ENCODE assay signal across 23 cellular contexts in the genomic region with DNA sequence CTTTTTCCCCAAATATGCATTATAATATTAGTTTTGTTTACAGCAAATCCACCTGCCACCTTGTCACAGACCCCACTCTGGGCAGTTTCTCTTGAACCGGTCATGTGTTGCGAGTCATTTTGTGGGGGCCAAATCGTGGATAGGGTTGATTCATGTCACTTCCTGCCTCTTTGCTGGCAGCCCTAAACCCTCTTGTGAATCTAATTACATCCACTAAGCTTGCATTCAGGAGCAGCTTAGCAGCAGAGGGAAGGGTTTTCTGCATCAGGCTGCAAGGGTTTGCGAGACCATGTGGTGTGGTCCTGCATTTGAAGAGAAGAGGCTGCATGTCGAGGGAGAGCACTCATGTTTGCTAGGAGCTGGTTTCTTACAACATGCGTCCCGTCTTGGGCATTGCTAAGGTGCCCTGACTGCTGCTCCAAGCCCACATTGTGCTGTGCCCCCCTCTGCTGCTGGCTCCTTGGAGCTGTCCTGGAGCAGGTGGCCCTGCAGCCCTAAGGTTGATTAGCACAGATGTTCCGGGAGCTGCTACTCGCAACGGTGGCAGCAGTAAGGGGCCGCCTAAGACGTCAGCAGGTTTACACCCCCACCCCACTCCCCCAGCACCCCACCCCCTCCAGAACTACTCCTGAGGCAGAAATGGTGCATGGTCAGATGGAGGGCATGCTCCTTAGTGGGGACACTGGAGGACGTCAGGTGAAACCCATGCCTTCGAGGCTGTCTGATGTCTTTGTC.
DNase-seq lines count a peak whose midpoint lies in the region; ATAC-seq, FAIRE-seq and TF ChIP-seq lines count a peak whose summit lies in the region.
"Had no signal": no experiment of that assay in that cellular context is flagged by ENCODE, and none has a peak within 500 bp of the region (broad histone marks: within the 10 kb centered on the region; RNA-seq: fewer than 3 reads in every experiment).

No MANE protein-coding gene starts in this region.

- H4K5ac ChIP-seq in IMR-90 (ENCODE audit: low read depth, low read length), result no peak overlapping the region

- H3K9me1 ChIP-seq in IMR-90 (ENCODE audit: insufficient read depth, low read length) (no peaks in the 10 kb centered on the region), endothelial cell of umbilical vein (replicated peaks; ENCODE audit: control insufficient read depth, extremely low read depth, insufficient read depth, low read length) (no peaks in the 10 kb centered on the region)

- H3K4ac ChIP-seq in IMR-90 (ENCODE audit: low read depth, low read length), result no peak overlapping the region

- H2BK15ac ChIP-seq in IMR-90 (ENCODE audit: low read depth, low read length), result no peak overlapping the region

- no peak for DNase-seq in D721Med (ENCODE audit: insufficient read length, low spot score)
- peak; percentile 65 for DNase-seq in IMR-90
- peak; percentile 21 for DNase-seq in NCI-H2227 treated with DMSO at 0.1 percent for 48 hours (lab: John Stamatoyannopoulos, UW)
- peak; percentile 24 for DNase-seq in endothelial cell of umbilical vein (ENCODE audit: low read depth, low spot score)
- DNase-seq in stimulated activated CD4-positive, alpha-beta T cell treated with anti-CD3 and anti-CD28 coated beads, Interleukin-1b, Interleukin-23, amount 100 ng/mL, for 48 hours, result no peak
- DNase-seq in SIG-M5 treated with dmso at 0.1 percent for 504 hours (lab: John Stamatoyannopoulos, UW; ENCODE audit: unreplicated experiment), result no peak
- no peak for DNase-seq in GM19239 (ENCODE audit: insufficient read length, low spot score)
- DNase-seq in activated T-cell treated with anti-CD3 and anti-CD28 coated beads, Interleukin-2, amount 50 U/mL, for 48 hours, result no peak
- DNase-seq: activated CD4-positive, alpha-beta T cell treated with anti-CD3 and anti-CD28 coated beads for 36 hours; activated naive CD8-positive, alpha-beta T cell treated with anti-CD3 and anti-CD28 coated beads, Interleukin-2, amount 50 U/mL, for 24 hours; CD8-positive, alpha-beta memory T cell; effector memory CD8-positive, alpha-beta T cell; heart right ventricle; Karpas-422; mesenchymal stem cell; NCI-H187; nephron progenitor cell; psoas muscle; T1000 had no signal

- no peak overlapping the region for H2AK5ac ChIP-seq in IMR-90 (ENCODE audit: low read depth, low read length)

- peaks cover 4% of the 10 kb centered on the region; the same call in 1 of the 2 replicates for H3K4me1 ChIP-seq in IMR-90 (ENCODE audit: control insufficient read depth, insufficient read depth, low read length)
- peaks cover 24% of the 10 kb centered on the region for H3K4me1 ChIP-seq in endothelial cell of umbilical vein (ENCODE audit: control insufficient read depth, extremely low read depth, insufficient read depth, low read length)
- H3K4me1 ChIP-seq: psoas muscle had no signal

- TF ChIP-seq CTCF in D721Med (IDR thresholded peaks at IDR 0.05; ENCODE audit: insufficient read depth, missing control alignments) (no peak), IMR-90 (conservative IDR thresholded peaks at IDR 0.05; ENCODE audit: low read depth, low read length) (no peak), endothelial cell of umbilical vein (IDR thresholded peaks at IDR 0.05; ENCODE audit: extremely low read depth in 1 of 2, insufficient read depth in 1 of 2, low read depth in 1 of 2, low read length in 2 of 2) (no peak)

- CTCF ChIA-PET in IMR-90 (lab: Yijun Ruan, JAX), result no interaction called here
- CTCF ChIA-PET in endothelial cell of umbilical vein (lab: Charles Lee), result interaction anchor here (1.1 kb wide), 1 partner anchor 241 kb away, joined by 3 read pairs; no protein-coding TSS in a partner anchor

- H3K18ac ChIP-seq in IMR-90 (ENCODE audit: low read depth, low read length), result no peak overlapping the region

- no TSS peak for BruUV-seq in IMR-90 (replicated peaks; lab: Mats Ljungman, UMichigan)
- BruUV-seq in endothelial cell of umbilical vein (replicated peaks; lab: Mats Ljungman, UMichigan), result no TSS peak

- TF ChIP-seq RAD21 in IMR-90 (IDR thresholded peaks at IDR 0.05; ENCODE audit: low read length), result no peak

- H3K79me2 ChIP-seq in endothelial cell of umbilical vein (ENCODE audit: control insufficient read depth, insufficient read depth, low read length), result no peaks in the 10 kb centered on the region

- H3K14ac ChIP-seq in IMR-90 (replicated peaks; ENCODE audit: low read depth, low read length), result no peak overlapping the region

- no peak overlapping the region for H4K91ac ChIP-seq in IMR-90 (ENCODE audit: insufficient read depth, low read depth, low read length)

- H2AFZ ChIP-seq in IMR-90 (replicated peaks; ENCODE audit: low read length, poor library complexity), result peak overlapping the region; percentile 55
- H2AFZ ChIP-seq in endothelial cell of umbilical vein (ENCODE audit: low read depth, low read length), result no peak overlapping the region

- no peak overlapping the region for H2BK20ac ChIP-seq in IMR-90 (ENCODE audit: low read depth, low read length)

- H3K9me3 ChIP-seq in IMR-90 (ENCODE audit: control insufficient read depth, insufficient read depth, low read length), result no peaks in the 10 kb centered on the region
- H3K9me3 ChIP-seq in endothelial cell of umbilical vein (replicated peaks; ENCODE audit: control insufficient read depth, insufficient read depth, low read length), result no peaks in the 10 kb centered on the region
- H3K9me3 ChIP-seq: heart right ventricle, psoas muscle had no signal

- H3K9ac ChIP-seq in IMR-90 (ENCODE audit: low read depth, low read length) (no peak overlapping the region), endothelial cell of umbilical vein (replicated peaks; ENCODE audit: extremely low read depth, insufficient read depth, low read length) (no peak overlapping the region)

- TF ChIP-seq POLR2A in IMR-90 (IDR thresholded peaks at IDR 0.05; ENCODE audit: low read depth, low read length), result no peak
- no peak for TF ChIP-seq POLR2A in endothelial cell of umbilical vein (IDR thresholded peaks at IDR 0.05; ENCODE audit: low read depth, low read length)

- H4K20me1 ChIP-seq in IMR-90 (ENCODE audit: insufficient read depth, low read length), result no peaks in the 10 kb centered on the region
- H4K20me1 ChIP-seq in endothelial cell of umbilical vein (replicated peaks; ENCODE audit: control insufficient read depth, extremely low read depth, insufficient read depth, low read length), result no peaks in the 10 kb centered on the region

- H2AK9ac ChIP-seq in IMR-90 (replicated peaks; ENCODE audit: low read depth, low read length, poor library complexity), result no peak overlapping the region

- H3K4me3 ChIP-seq in IMR-90 (ENCODE audit: insufficient read depth, low read depth, low read length) (no peak overlapping the region), endothelial cell of umbilical vein (replicated peaks in 1 of 3; ENCODE audit: insufficient read depth in 1 of 3, low read depth in 1 of 3, low read length in 3 of 3) (no peak overlapping the region)
- H3K4me3 ChIP-seq: heart right ventricle, psoas muscle, SK-N-MC had no signal

- no peak overlapping the region for H4K8ac ChIP-seq in IMR-90 (ENCODE audit: low read depth in 2 of 2, low read length in 2 of 2)

- peak; percentile 97 for FAIRE-seq in D721Med (lab: Jason Lieb, UNC)
- peak; percentile 76 for FAIRE-seq in endothelial cell of umbilical vein (lab: Jason Lieb, UNC)
- FAIRE-seq in GM19239 (lab: Jason Lieb, UNC), result no peak
- FAIRE-seq: G401.6, islet of Langerhans had no signal

- H3K27ac ChIP-seq in IMR-90 (ENCODE audit: insufficient read depth, low read length) (no peak overlapping the region), endothelial cell of umbilical vein (ENCODE audit: insufficient read depth, low read depth, low read length) (no peak overlapping the region)
- H3K27ac ChIP-seq: heart right ventricle, psoas muscle, SK-N-MC had no signal

- dilution Hi-C loops in IMR-90 (cut with HindIII; ENCODE audit: low sequenced_read_pairs, unreplicated experiment), result no loop called here
- dilution Hi-C loops in endothelial cell of umbilical vein (cut with MboI; ENCODE audit: extremely low pct_ligation_motif_present, low sequenced_read_pairs), result no loop called here

- no peaks in the 10 kb centered on the region for H3K79me1 ChIP-seq in IMR-90 (ENCODE audit: low read depth in 1 of 2, low read length in 2 of 2)

- H3K23ac ChIP-seq in IMR-90 (ENCODE audit: low read depth, low read length), result no peak overlapping the region

- no peaks in the 10 kb centered on the region for H3K36me3 ChIP-seq in IMR-90 (ENCODE audit: control insufficient read depth, insufficient read depth, low read length)
- H3K36me3 ChIP-seq in endothelial cell of umbilical vein (ENCODE audit: control insufficient read depth in 2 of 2, extremely low read depth in 1 of 2, insufficient read depth in 2 of 2, low read length in 2 of 2), result no peaks in the 10 kb centered on the region
- H3K36me3 ChIP-seq: heart right ventricle had no signal

- intact Hi-C loops in IMR-90 (cut with micrococcal nuclease) (no loop called here), endothelial cell of umbilical vein (cut with micrococcal nuclease) (no loop called here)

- in situ Hi-C loops in IMR-90 (cut with MboI; ENCODE audit: low sequenced_read_pairs), result loop anchor here (25.0 kb wide), 1 partner anchor 234 kb away; no protein-coding TSS in a partner anchor

- POLR2A ChIA-PET in IMR-90 (lab: Charles Lee; ENCODE audit: unreplicated experiment) (no interaction called here), endothelial cell of umbilical vein (lab: Charles Lee) (no interaction called here)

- no peak overlapping the region for H3K4me2 ChIP-seq in IMR-90 (ENCODE audit: low read depth, low read length)
- no peak overlapping the region for H3K4me2 ChIP-seq in endothelial cell of umbilical vein (ENCODE audit: insufficient read depth, low read length)

- H2BK120ac ChIP-seq in IMR-90 (ENCODE audit: low read depth, low read length), result no peak overlapping the region

- H3K56ac ChIP-seq in IMR-90 (ENCODE audit: extremely low read depth, insufficient read depth, low read length), result no peak overlapping the region

- WGBS in IMR-90 (ENCODE audit: extremely low coverage in 2 of 2, insufficient read length in 1 of 2), 2 experiments, result no CpG with 5 or more reads among the region's 14 CpGs

- no peak overlapping the region for H2BK5ac ChIP-seq in IMR-90 (ENCODE audit: low read depth, low read length, poor library complexity, severe bottlenecking)

- H3K27me3 ChIP-seq in IMR-90 (ENCODE audit: control insufficient read depth, insufficient read depth, low read length) (no peaks in the 10 kb centered on the region), endothelial cell of umbilical vein (ENCODE audit: control insufficient read depth in 2 of 2, insufficient read depth in 2 of 2, low read length in 2 of 2) (no peaks in the 10 kb centered on the region)

- no peak for ATAC-seq in IMR-90 (ENCODE audit: low read depth)
- ATAC-seq: activated CD4-positive, alpha-beta T cell treated with anti-CD3 and anti-CD28 coated beads for 36 hours; activated naive CD8-positive, alpha-beta T cell treated with anti-CD3 and anti-CD28 coated beads, Interleukin-2, amount 50 U/mL, for 24 hours; effector memory CD8-positive, alpha-beta T cell; heart right ventricle; Panc1; psoas muscle had no signal

TF ChIP-seq in endothelial cell of umbilical vein, 7 proteins besides CTCF, POLR2A, EP300 and RAD21:
- TF ChIP-seq FOS (IDR thresholded peaks at IDR 0.05; ENCODE audit: borderline replicate concordance, insufficient read depth, low read length) (peak; percentile 37), EZH2 (IDR thresholded peaks at IDR 0.05; ENCODE audit: borderline replicate concordance, low read depth, low read length, severe bottlenecking) (no peak)

Comparison
In these comparisons a context has a peak if more than half of its experiments do, and no peak if none do; other contexts are left out.
1. DNase-seq: peak in IMR-90 (single experiment), NCI-H2227 treated with DMSO at 0.1 percent for 48 hours (single experiment) and endothelial cell of umbilical vein (single experiment); none in D721Med (single experiment), stimulated activated CD4-positive, alpha-beta T cell treated with anti-CD3 and anti-CD28 coated beads, Interleukin-1b, Interleukin-23, amount 100 ng/mL, for 48 hours (single experiment), SIG-M5 treated with dmso at 0.1 percent for 504 hours (single experiment), GM19239 (single experiment) and activated T-cell treated with anti-CD3 and anti-CD28 coated beads, Interleukin-2, amount 50 U/mL, for 48 hours (0 of 2).